11 cellular contexts compared by ENCODE assay signal in the genomic region with DNA sequence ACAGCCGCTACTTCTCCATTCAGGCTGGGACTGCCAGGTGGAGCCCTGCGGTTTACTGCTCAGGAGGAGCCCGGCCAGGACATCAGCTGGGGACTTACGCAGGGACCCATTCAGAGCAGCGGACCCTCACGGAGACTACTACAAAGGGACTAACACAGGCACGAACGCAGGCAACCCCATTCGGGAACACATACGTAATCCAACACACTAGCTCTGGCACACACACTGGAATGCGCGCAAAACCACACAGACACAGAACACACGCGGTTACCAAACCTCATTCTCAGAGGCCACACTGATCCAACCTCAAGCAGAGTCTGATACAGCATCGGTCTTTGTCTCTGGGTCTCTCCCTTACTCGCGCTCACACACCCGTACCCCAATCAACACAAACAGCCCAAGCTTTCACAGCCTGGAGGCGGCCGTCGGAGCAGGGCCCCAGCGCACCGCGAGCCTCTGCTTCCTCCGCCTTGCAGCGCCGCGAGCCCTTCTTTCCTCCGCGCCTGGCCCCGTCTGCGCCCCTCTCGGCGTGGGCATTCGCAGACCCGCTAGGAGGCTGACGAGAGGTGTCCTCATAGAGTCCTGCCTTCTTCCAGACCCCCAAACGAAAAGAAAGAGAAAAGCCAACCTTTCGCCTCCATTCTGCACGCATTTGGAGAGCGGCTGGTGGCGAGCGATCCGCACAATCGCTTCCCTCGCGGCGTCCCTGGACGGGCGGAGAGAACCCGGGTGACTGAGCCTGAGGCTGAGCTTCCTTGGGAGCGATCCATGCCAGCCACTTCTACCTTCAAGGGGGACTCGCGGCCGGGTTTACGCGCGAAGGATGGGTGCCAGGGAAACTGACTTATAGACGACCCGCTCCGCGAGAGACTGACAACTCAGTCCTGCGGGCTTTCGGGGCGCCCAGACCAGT. TPM values are rescaled to one million over a fixed set of nuclear protein-coding genes. Genes with fewer than 3 reads are reported as not detected.
A peak's percentile ranks its signal among the peaks of the same experiment; 100 is the strongest.
DNase-seq lines count a peak whose midpoint lies in the region; ATAC-seq, FAIRE-seq and TF ChIP-seq lines count a peak whose summit lies in the region.
"Had no signal": no experiment of that assay in that cellular context is flagged by ENCODE, and none has a peak within 500 bp of the region (broad histone marks: within the 10 kb centered on the region; RNA-seq: fewer than 3 reads in every experiment).

No MANE protein-coding gene starts in this region.

- no peaks in the 10 kb centered on the region for H3K9me2 ChIP-seq in MM.1S (replicated peaks; ENCODE audit: insufficient read depth, low read length)

- no peak for TF ChIP-seq EP300 in A549 (IDR thresholded peaks at IDR 0.05)

- H3K27ac ChIP-seq in A549 (no peak overlapping the region), MM.1S (ENCODE audit: low read length) (no peak overlapping the region)

- no peak for TF ChIP-seq POLR2A in A549 (IDR thresholded peaks at IDR 0.05; ENCODE audit: low read length)

- in situ Hi-C loops in G401 (cut with HindIII; ENCODE audit: low sequenced_read_pairs) = no loop called here

- no peak for TF ChIP-seq RAD21 in A549 (conservative IDR thresholded peaks at IDR 0.05 in 1 of 2, IDR thresholded peaks at IDR 0.05 in 1 of 2)

- H3K4me1 ChIP-seq in A549 (peaks cover 17% of the 10 kb centered on the region), MM.1S (ENCODE audit: low read length) (peaks cover 11% of the 10 kb centered on the region)

- no peak overlapping the region for H3K9ac ChIP-seq in MM.1S (ENCODE audit: low read length)

- POLR2A ChIA-PET in A549 (lab: Yijun Ruan, JAX) = no interaction called here

- intact Hi-C loops in head of caudate nucleus (cut with DNase I) = no loop called here

- H4K20me1 ChIP-seq in MM.1S (ENCODE audit: insufficient read depth, low read length) = no peaks in the 10 kb centered on the region

- H3F3A ChIP-seq in MM.1S (ENCODE audit: insufficient read depth, low read length) = no peaks in the 10 kb centered on the region

- FAIRE-seq in A549 (lab: Jason Lieb, UNC) = no peak

- CTCF ChIA-PET in A549 (lab: Yijun Ruan, JAX) = interaction anchor here (0.8 to 5.8 kb wide), 8 partner anchors 9 to 170 kb away, joined by 3 to 55 read pairs (median 6); no protein-coding TSS in a partner anchor

- ATAC-seq in A549 (peak in 1 of 2 experiments; percentile 4; a peak in 1 of 6 replicates), HG03095 (IDR thresholded peaks at IDR 0.05; ENCODE audit: unreplicated experiment) (no peak), HG03460 (IDR thresholded peaks at IDR 0.05; ENCODE audit: unreplicated experiment) (no peak)

- no peaks in the 10 kb centered on the region for H3K79me2 ChIP-seq in MM.1S (ENCODE audit: low read length)

- DNase-seq in A549 (ENCODE audit: low read depth in 1 of 2, low spot score in 1 of 2) (no peak), GM06990 (ENCODE audit: extremely low read depth, insufficient read length) (peak; percentile 19), head of caudate nucleus (peak in 30 of 42 donors; percentile 5 to 68 (median 46)), MM.1S (no peak), G401 (ENCODE audit: low spot score) (no peak)
- DNase-seq in activated CD4-positive, alpha-beta T cell treated with anti-CD3 and anti-CD28 coated beads, Interleukin-2, amount 50 U/mL, for 48 hours = peak; percentile 7 to 25
- DNase-seq: GDM1 had no signal

- 23% methylated on average over 53 of the region's 65 CpGs for WGBS in A549 (ENCODE audit: missing lambda C conversion rate)

- peaks cover 11% of the 10 kb centered on the region for H3K27me3 ChIP-seq in GM06990 (replicated peaks; ENCODE audit: control insufficient read depth, insufficient read depth, low read length)
- peaks cover 85% of the 10 kb centered on the region for H3K27me3 ChIP-seq in MM.1S (replicated peaks; ENCODE audit: insufficient read depth, low read length)

- peak overlapping the region; percentile 80 for H3K4me2 ChIP-seq in A549
- H3K4me2 ChIP-seq in MM.1S (ENCODE audit: low read depth, low read length) = no peak overlapping the region

- no peak for TF ChIP-seq CTCF in A549 (IDR thresholded peaks at IDR 0.05)
- TF ChIP-seq CTCF in GM06990 (IDR thresholded peaks at IDR 0.05; ENCODE audit: insufficient read depth, low read length, poor library complexity, severe bottlenecking) = no peak
- TF ChIP-seq CTCF in MM.1S (IDR thresholded peaks at IDR 0.05; ENCODE audit: low read length) = no peak

- no peak overlapping the region for H2AFZ ChIP-seq in MM.1S (ENCODE audit: low read length)

- H3K36me3 ChIP-seq in GM06990 (ENCODE audit: control insufficient read depth, insufficient read depth, low read length) (no peaks in the 10 kb centered on the region), MM.1S (replicated peaks; ENCODE audit: insufficient read depth, low read length) (no peaks in the 10 kb centered on the region)

- peak overlapping the region; percentile 35 for H3K4me3 ChIP-seq in A549
- no peak overlapping the region for H3K4me3 ChIP-seq in GM06990 (replicated peaks; ENCODE audit: low read depth, low read length)
- no peak overlapping the region for H3K4me3 ChIP-seq in MM.1S (ENCODE audit: low read length)
- H3K4me3 ChIP-seq: lung had no signal

- H3K9me3 ChIP-seq in A549 = no peaks in the 10 kb centered on the region
- H3K9me3 ChIP-seq in MM.1S (replicated peaks; ENCODE audit: insufficient read depth, low read length) = no peaks in the 10 kb centered on the region

TF ChIP-seq in A549, 52 proteins besides CTCF, POLR2A, EP300 and RAD21:
- TF ChIP-seq SMC3 (IDR thresholded peaks at IDR 0.05) (no peak), HDAC2 (IDR thresholded peaks at IDR 0.05) (peak; percentile 78; the same call in 1 of the 2 replicates), ELK1 (IDR thresholded peaks at IDR 0.05; ENCODE audit: low read depth, low read length) (no peak), POLR2AphosphoS2 (conservative IDR thresholded peaks at IDR 0.05; ENCODE audit: low read length) (no peak), RARB (CRISPR knock-in tag; IDR thresholded peaks at IDR 0.05) (no peak), HOXB5 (CRISPR knock-in tag; IDR thresholded peaks at IDR 0.05) (no peak)
TF ChIP-seq in A549: peak in this region for 1.

RNA-seq across cellular contexts. Expression of gene SLC32A1, which starts 1.0 kb away (rescaled TPM):
- polyA plus RNA-seq in A549 (2011; rRNA removed) (not detected in 2 replicates), A549 (2017; fragmentation: RNase III; extraction: RNeasy Plus Mini Kit Qiagen cat#74134 plus additional on column Dnase treatment) (not detected in 3 replicates)
- not detected in 2 replicates for polyA plus RNA-seq in A549 (2012; cell fraction: cytosol; rRNA removed)
- polyA plus RNA-seq in A549 (2012; cell fraction: nucleus; rRNA removed) = not detected in 2 replicates
- not detected in 2 replicates for polyA minus RNA-seq in A549 (2011; rRNA and poly(A)+ RNA removed)
- total RNA-seq in G401 (2014; rRNA removed; shearing (Covaris generic)) = not detected in 2 replicates
- total RNA-seq: LHCN-M2, lung had no signal
- polyA plus RNA-seq: lung had no signal

RNA-seq across cellular contexts. Expression of gene ACTR5, which starts 24.9 kb away (rescaled TPM):
- polyA plus RNA-seq in A549 (2011; rRNA removed) (11.9 and 13.4 TPM in 2 replicates), A549 (2017; fragmentation: RNase III; extraction: RNeasy Plus Mini Kit Qiagen cat#74134 plus additional on column Dnase treatment) (7.7 to 9.3 TPM (median 8.8 TPM) in 3 replicates)
- polyA plus RNA-seq in A549 (2012; cell fraction: cytosol; rRNA removed) = 10.2 and 11.2 TPM in 2 replicates
- polyA plus RNA-seq in A549 (2012; cell fraction: nucleus; rRNA removed) = 19.4 and 21.0 TPM in 2 replicates
- polyA minus RNA-seq in A549 (2011; rRNA and poly(A)+ RNA removed) = 9.3 and 11.0 TPM in 2 replicates
- 10.9 and 28.1 TPM in 2 replicates for total RNA-seq in G401 (2014; rRNA removed; shearing (Covaris generic))

Comparison
In these comparisons a context has a peak if more than half of its experiments do, and no peak if none do; other contexts are left out.
1. DNase-seq: peak in GM06990 (single experiment), activated CD4-positive, alpha-beta T cell treated with anti-CD3 and anti-CD28 coated beads, Interleukin-2, amount 50 U/mL, for 48 hours (2 of 2) and head of caudate nucleus (30 of 42); none in A549 (0 of 2), MM.1S (single experiment) and G401 (single experiment).